1 cellular context compared by ENCODE assay signal in the genomic region with DNA sequence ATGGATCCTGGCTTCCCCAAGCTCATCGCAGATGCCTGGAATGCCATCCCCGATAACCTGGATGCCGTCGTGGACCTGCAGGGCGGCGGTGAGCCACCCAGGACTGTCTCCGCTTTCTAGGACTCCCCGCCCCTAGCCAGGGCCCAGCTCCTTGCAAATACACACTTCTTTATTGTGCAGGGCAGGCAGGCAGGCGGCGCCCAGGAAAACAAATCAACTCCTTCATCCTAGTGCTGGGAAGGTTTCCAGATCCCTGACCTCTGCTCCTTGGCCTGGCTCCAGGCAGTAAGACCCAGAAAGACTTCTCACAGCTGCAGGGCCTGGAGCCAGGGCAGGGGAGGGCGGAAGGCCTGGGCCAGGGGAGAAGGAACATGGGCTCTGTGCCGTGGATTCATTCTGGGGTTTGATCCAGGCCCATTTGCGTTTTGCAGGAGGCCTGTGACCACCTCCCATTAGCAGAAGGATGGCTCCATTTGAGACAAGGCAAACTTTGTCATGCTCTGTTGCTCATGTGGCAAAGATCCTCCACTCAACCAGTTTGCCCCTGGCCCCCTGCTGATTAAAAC.
TF ChIP-seq lines count a peak whose summit lies in the region.

No MANE protein-coding gene starts in this region.

TF ChIP-seq in A549, 52 proteins besides CTCF, POLR2A, EP300 and RAD21 (continued from another document):
- TF ChIP-seq, protein P1, sequence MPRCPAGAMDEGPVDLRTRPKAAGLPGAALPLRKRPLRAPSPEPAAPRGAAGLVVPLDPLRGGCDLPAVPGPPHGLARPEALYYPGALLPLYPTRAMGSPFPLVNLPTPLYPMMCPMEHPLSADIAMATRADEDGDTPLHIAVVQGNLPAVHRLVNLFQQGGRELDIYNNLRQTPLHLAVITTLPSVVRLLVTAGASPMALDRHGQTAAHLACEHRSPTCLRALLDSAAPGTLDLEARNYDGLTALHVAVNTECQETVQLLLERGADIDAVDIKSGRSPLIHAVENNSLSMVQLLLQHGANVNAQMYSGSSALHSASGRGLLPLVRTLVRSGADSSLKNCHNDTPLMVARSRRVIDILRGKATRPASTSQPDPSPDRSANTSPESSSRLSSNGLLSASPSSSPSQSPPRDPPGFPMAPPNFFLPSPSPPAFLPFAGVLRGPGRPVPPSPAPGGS (IDR thresholded peaks at IDR 0.05) = no peak
- no peak for TF ChIP-seq MAZ (IDR thresholded peaks at IDR 0.05; ENCODE audit: borderline replicate concordance, low read depth, low read length)
- no peak for TF ChIP-seq RCOR1 (IDR thresholded peaks at IDR 0.05; ENCODE audit: low read depth, low read length)
- TF ChIP-seq RFX5 (IDR thresholded peaks at IDR 0.05) = no peak
- no peak for TF ChIP-seq MYC (IDR thresholded peaks at IDR 0.05; ENCODE audit: borderline replicate concordance, low read length)
- TF ChIP-seq, protein P2, sequence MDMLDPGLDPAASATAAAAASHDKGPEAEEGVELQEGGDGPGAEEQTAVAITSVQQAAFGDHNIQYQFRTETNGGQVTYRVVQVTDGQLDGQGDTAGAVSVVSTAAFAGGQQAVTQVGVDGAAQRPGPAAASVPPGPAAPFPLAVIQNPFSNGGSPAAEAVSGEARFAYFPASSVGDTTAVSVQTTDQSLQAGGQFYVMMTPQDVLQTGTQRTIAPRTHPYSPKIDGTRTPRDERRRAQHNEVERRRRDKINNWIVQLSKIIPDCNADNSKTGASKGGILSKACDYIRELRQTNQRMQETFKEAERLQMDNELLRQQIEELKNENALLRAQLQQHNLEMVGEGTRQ (IDR thresholded peaks at IDR 0.05) = no peak
- TF ChIP-seq HOXB5 (CRISPR knock-in tag; IDR thresholded peaks at IDR 0.05) = no peak
